ENCODE assay signal across 1 cellular context in genomic region chr9:130938184-130938651, GRCh38.
TF ChIP-seq lines count a peak whose summit lies in the region.

No MANE protein-coding gene starts in this region.

TF ChIP-seq in GM23338, 12 proteins besides CTCF, POLR2A, EP300 and RAD21 (continued from another document):
- TF ChIP-seq ZNF462 (CRISPR knock-in tag; IDR thresholded peaks at IDR 0.05) (no peak), NANOG (IDR thresholded peaks at IDR 0.05; ENCODE audit: borderline replicate concordance) (no peak), ZNF331 (CRISPR knock-in tag; IDR thresholded peaks at IDR 0.05; ENCODE audit: low read depth) (no peak), ZNF114 (CRISPR knock-in tag; IDR thresholded peaks at IDR 0.05) (no peak), EZH2 (IDR thresholded peaks at IDR 0.05; ENCODE audit: low read depth, unreplicated experiment) (no peak), POLR2AphosphoS5 (IDR thresholded peaks at IDR 0.05; ENCODE audit: low read depth) (no peak)
